In genomic region chr6:23003671-23004598, GRCh38 we compare ENCODE assay signal across 11 cellular contexts.
DNase-seq lines count a peak whose midpoint lies in the region; ATAC-seq and TF ChIP-seq lines count a peak whose summit lies in the region.
"Had no signal": no experiment of that assay in that cellular context is flagged by ENCODE, and none has a peak within 500 bp of the region (broad histone marks: within the 10 kb centered on the region; RNA-seq: fewer than 3 reads in every experiment).

No MANE protein-coding gene starts in this region.

- H3K27me3 ChIP-seq in breast epithelium, result no peaks in the 10 kb centered on the region
- H3K27me3 ChIP-seq in aorta (ENCODE audit: control insufficient read depth in 1 of 2, insufficient read depth in 2 of 2, low read length in 1 of 2), result no peaks in the 10 kb centered on the region

- CTCF ChIA-PET in MCF 10A (lab: Yijun Ruan, JAX), result interaction anchor here (0.5 kb wide), 1 partner anchor 759 kb away, joined by 3 read pairs; no protein-coding TSS in a partner anchor

- ATAC-seq in aorta (ENCODE audit: low FRiP score) (peak; percentile 69), omental fat pad (ENCODE audit: low FRiP score) (no peak), HG02642 (IDR thresholded peaks at IDR 0.05; ENCODE audit: poor library complexity, unreplicated experiment) (no peak)

- no peaks in the 10 kb centered on the region for H3K4me1 Mint-ChIP-seq in MCF 10A (ENCODE audit: insufficient read depth, unreplicated experiment)

- POLR2A ChIA-PET in MCF 10A (lab: Yijun Ruan, JAX), result no interaction called here

- H3K9me3 ChIP-seq in breast epithelium (no peaks in the 10 kb centered on the region), aorta (ENCODE audit: control insufficient read depth, low read length) (no peaks in the 10 kb centered on the region)

- intact Hi-C loops in breast epithelium (cut with DNase I; ENCODE audit: low total_unique reads) (no loop called here), MCF 10A (cut with micrococcal nuclease) (no loop called here), aorta (cut with DNase I) (loop anchor here in 1 of 2 donors (5.0 kb wide), 1 partner anchor 337 kb away; no protein-coding TSS in a partner anchor)

- WGBS in aorta, 2 donors, result 6 to 9% methylated on average over 17 of the region's 17 CpGs

- peak in 1 of 2 donors; percentile 28 for DNase-seq in breast epithelium (ENCODE audit: low spot score in 2 of 2)
- DNase-seq in MCF 10A (ENCODE audit: unreplicated experiment), result no peak
- DNase-seq in cerebellar cortex (ENCODE audit: low spot score), result peak; percentile 83
- DNase-seq in left kidney (ENCODE audit: low read depth, low spot score), result peak; percentile 26
- DNase-seq in aorta, result peak in 1 of 2 donors; percentile 48
- no peak for DNase-seq in omental fat pad (ENCODE audit: low spot score)
- DNase-seq in SKM-1 treated with dmso at 0.1 percent for 144 hours (lab: John Stamatoyannopoulos, UW; ENCODE audit: unreplicated experiment), result no peak
- DNase-seq: amygdala, NCI-H345 had no signal

- H3K27ac Mint-ChIP-seq in MCF 10A (ENCODE audit: low read depth, unreplicated experiment), result no peak overlapping the region

- peak overlapping the region in 2 of 3 donors; percentile 20 to 28 for H3K4me3 ChIP-seq in breast epithelium
- H3K4me3 ChIP-seq in aorta (ENCODE audit: low read length in 2 of 2), result peak overlapping the region; percentile 6 to 52

- no peaks in the 10 kb centered on the region for H3K9me3 Mint-ChIP-seq in MCF 10A (ENCODE audit: unreplicated experiment)

- no peaks in the 10 kb centered on the region for H3K36me3 Mint-ChIP-seq in MCF 10A (ENCODE audit: insufficient read depth, unreplicated experiment)

- H3K36me3 ChIP-seq in breast epithelium, result no peaks in the 10 kb centered on the region
- no peaks in the 10 kb centered on the region for H3K36me3 ChIP-seq in aorta (ENCODE audit: control insufficient read depth in 1 of 2, insufficient read depth in 2 of 2, low read length in 1 of 2)

- TF ChIP-seq CTCF in breast epithelium (IDR thresholded peaks at IDR 0.05) (no peak), MCF 10A (IDR thresholded peaks at IDR 0.05; ENCODE audit: unreplicated experiment) (no peak), omental fat pad (IDR thresholded peaks at IDR 0.05) (no peak)

- no peaks in the 10 kb centered on the region for H3K27me3 Mint-ChIP-seq in MCF 10A (ENCODE audit: insufficient read depth, unreplicated experiment)

- H3K4me1 ChIP-seq in breast epithelium (no peaks in the 10 kb centered on the region), aorta (ENCODE audit: control insufficient read depth in 1 of 2, insufficient read depth in 2 of 2, low read length in 2 of 2) (peaks cover 0 to 2% of the 10 kb centered on the region in 2 donors)

- H3K4me3 Mint-ChIP-seq in MCF 10A (ENCODE audit: unreplicated experiment), result no peak overlapping the region

- BruUV-seq in MCF 10A (replicated peaks; lab: Mats Ljungman, UMichigan), result no TSS peak

- H3K27ac ChIP-seq in breast epithelium (peak overlapping the region in 1 of 2 donors; percentile 12), aorta (ENCODE audit: low read depth in 1 of 2, low read length in 2 of 2) (peak overlapping the region in 1 of 2 donors; percentile 42)
- H3K27ac ChIP-seq: 22Rv1 had no signal

- TF ChIP-seq POLR2A in breast epithelium (IDR thresholded peaks at IDR 0.05), result no peak

Comparison
In these comparisons a context has a peak if more than half of its experiments do, and no peak if none do; other contexts are left out.
1. DNase-seq: peak in cerebellar cortex (single experiment) and left kidney (single experiment); none in MCF 10A (single experiment), omental fat pad (single experiment) and SKM-1 treated with dmso at 0.1 percent for 144 hours (single experiment).